In the genomic region with DNA sequence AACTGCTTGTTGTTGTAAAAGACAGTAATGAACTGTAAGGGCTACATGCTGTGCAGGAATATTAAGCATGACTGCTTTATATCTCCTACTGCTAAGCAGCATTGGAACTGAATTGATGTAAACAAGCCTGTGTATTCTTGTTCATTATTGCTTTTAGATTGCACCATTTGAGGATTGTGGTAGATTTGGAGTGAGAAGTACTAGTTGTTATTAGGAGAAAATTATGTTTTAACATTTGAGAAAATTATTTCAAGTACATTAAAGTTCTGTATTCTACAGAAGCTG, we compare ENCODE assay signal across 1 cellular context.
TF ChIP-seq lines count a peak whose summit lies in the region.

No MANE protein-coding gene starts in this region.

TF ChIP-seq in GM12878, 131 proteins besides CTCF, POLR2A, EP300 and RAD21 (continued from another document):
- TF ChIP-seq, protein P1, sequence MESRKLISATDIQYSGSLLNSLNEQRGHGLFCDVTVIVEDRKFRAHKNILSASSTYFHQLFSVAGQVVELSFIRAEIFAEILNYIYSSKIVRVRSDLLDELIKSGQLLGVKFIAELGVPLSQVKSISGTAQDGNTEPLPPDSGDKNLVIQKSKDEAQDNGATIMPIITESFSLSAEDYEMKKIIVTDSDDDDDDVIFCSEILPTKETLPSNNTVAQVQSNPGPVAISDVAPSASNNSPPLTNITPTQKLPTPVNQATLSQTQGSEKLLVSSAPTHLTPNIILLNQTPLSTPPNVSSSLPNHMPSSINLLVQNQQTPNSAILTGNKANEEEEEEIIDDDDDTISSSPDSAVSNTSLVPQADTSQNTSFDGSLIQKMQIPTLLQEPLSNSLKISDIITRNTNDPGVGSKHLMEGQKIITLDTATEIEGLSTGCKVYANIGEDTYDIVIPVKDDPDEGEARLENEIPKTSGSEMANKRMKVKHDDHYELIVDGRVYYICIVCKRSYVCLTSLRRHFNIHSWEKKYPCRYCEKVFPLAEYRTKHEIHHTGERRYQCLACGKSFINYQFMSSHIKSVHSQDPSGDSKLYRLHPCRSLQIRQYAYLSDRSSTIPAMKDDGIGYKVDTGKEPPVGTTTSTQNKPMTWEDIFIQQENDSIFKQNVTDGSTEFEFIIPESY (IDR thresholded peaks at IDR 0.05): no peak
- no peak for TF ChIP-seq MYB (IDR thresholded peaks at IDR 0.05; ENCODE audit: borderline replicate concordance, low read depth, low read length)
